8 cellular contexts compared by ENCODE assay signal in the genomic region with DNA sequence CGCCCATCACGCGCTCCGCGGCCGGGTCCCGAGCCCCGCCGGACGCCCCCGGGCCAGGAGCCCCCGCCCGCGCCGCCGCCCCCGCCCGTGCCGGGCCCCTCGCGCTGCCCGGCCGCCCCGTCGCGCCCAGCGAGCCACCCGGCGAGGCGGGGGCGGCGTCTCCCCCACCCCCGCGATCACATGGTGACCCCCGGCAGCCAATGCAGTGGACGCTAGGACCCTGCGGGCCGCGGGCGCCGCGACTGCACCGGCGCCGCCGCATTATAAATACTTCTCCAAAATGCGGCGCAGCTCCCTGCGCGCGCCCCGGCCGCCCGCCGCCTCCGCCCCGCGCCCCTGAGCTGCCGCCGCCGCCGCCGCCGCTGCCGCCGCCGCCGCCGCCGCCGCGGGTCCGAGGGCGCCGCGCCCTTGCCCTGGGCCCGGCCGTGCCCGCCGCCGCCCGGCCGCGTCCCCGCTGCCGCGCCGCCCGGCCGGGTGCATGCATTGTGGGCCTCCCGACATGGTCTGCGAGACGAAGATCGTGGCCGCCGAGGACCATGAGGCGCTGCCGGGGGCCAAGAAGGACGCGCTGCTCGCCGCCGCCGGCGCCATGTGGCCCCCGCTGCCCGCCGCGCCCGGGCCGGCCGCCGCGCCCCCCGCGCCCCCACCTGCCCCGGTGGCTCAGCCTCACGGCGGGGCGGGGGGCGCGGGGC. TPM values are rescaled to one million over a fixed set of nuclear protein-coding genes. Genes with fewer than 3 reads are reported as not detected.
A peak's percentile ranks its signal among the peaks of the same experiment; 100 is the strongest.
DNase-seq lines count a peak whose midpoint lies in the region; ATAC-seq and TF ChIP-seq lines count a peak whose summit lies in the region.

A gene with protein sequence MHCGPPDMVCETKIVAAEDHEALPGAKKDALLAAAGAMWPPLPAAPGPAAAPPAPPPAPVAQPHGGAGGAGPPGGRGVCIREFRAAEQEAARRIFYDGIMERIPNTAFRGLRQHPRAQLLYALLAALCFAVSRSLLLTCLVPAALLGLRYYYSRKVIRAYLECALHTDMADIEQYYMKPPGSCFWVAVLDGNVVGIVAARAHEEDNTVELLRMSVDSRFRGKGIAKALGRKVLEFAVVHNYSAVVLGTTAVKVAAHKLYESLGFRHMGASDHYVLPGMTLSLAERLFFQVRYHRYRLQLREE (plus strand): TSS at position 294 of the 692 bp plus-strand sequence. CDS start 185 bp downstream, at position 479.

- peaks cover 0 to 4% (median 0%) of the 10 kb centered on the region in 5 experiments for H3K9me3 Mint-ChIP-seq in brain

- H3K36me3 Mint-ChIP-seq in brain: peaks cover under 1% of the 10 kb centered on the region

- H3K27ac Mint-ChIP-seq in brain: peak within 1 kb of the TSS in 1 of 5 experiments; percentile 78

- peaks cover 3% of the 10 kb centered on the region for H3K27me3 Mint-ChIP-seq in brain

- no peaks in the 10 kb centered on the region for H3K27me3 ChIP-seq in layer of hippocampus (ENCODE audit: control insufficient read depth, insufficient read depth, low read length)

- peak within 1 kb of the TSS in 4 of 5 experiments; percentile 62 to 74 (median 70) for H3K4me3 Mint-ChIP-seq in brain

- TF ChIP-seq CTCF in brain (conservative IDR thresholded peaks at IDR 0.05) (no peak), subcutaneous adipose tissue (IDR thresholded peaks at IDR 0.05; ENCODE audit: low read depth) (no peak)

- H3K4me1 Mint-ChIP-seq in brain: peaks cover 28% of the 10 kb centered on the region

- H3K27ac ChIP-seq in layer of hippocampus (ENCODE audit: low read depth, low read length): peak within 1 kb of the TSS; percentile 71

- DNase-seq in SIG-M5 treated with dmso at 0.1 percent for 504 hours (lab: John Stamatoyannopoulos, UW; ENCODE audit: unreplicated experiment): peak; percentile 60
- DNase-seq in SIG-M5 (lab: John Stamatoyannopoulos, UW): no peak
- peak; percentile 5 to 56 for DNase-seq in NCI-H446 (lab: John Stamatoyannopoulos, UW)
- DNase-seq in mucosa of gallbladder (ENCODE audit: low spot score): no peak

- ATAC-seq in GM21717 (IDR thresholded peaks at IDR 0.05; ENCODE audit: unreplicated experiment): no peak

RNA-seq across cellular contexts. Expression of the gene that starts here (rescaled TPM):
- polyA plus RNA-seq in brain (ENCODE audit: insufficient read depth, low read depth, low replicate concordance): 36.3 TPM
- total RNA-seq in subcutaneous adipose tissue (100 to 1,000 TPM in 1 of 4 donors, 10 to 100 TPM in 2, 1 to 10 TPM in 1; 4.2 to 113 (median 13.8) TPM), mucosa of gallbladder (0.40 TPM)

Comparison
In these comparisons a context has a peak if more than half of its experiments do, and no peak if none do; other contexts are left out.
1. DNase-seq: peak in SIG-M5 treated with dmso at 0.1 percent for 504 hours (single experiment) and NCI-H446 (2 of 2); none in SIG-M5 (single experiment) and mucosa of gallbladder (single experiment).